ENCODE assay signal across 17 cellular contexts in the genomic region with DNA sequence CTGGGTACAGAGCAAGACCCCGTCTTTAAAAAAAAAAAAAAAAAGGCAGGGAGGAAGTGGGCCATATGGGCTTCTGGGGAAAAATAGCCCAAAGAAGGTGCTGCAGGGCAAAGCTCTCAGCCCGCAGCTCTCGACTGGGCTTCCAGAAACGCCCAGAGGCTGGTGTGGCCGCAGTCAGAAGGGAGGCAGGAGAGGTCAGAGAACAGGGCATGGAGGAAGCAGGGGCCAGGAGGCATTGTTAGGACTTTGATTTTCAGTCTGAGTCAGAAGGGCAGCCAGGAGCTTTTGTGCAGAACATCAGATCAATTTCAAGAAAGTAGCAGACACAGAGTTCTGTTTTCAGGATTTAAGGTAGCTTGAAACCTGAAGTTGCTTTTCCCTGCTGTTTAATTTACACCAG. TPM values are rescaled to one million over a fixed set of nuclear protein-coding genes. Genes with fewer than 3 reads are reported as not detected.
DNase-seq lines count a peak whose midpoint lies in the region; ATAC-seq and TF ChIP-seq lines count a peak whose summit lies in the region.
"Had no signal": no experiment of that assay in that cellular context is flagged by ENCODE, and none has a peak within 500 bp of the region (broad histone marks: within the 10 kb centered on the region; RNA-seq: fewer than 3 reads in every experiment).

No MANE protein-coding gene starts in this region.

- no peak overlapping the region; a peak in 1 of 5 replicates for H3K4me3 Mint-ChIP-seq in H9
- H3K4me3 Mint-ChIP-seq in activated T-helper 1 cell treated with anti-CD3 and anti-CD28 coated beads, Interleukin-12 subunit alpha, Interleukin-12 subunit beta, Interleukin-2, Interleukin-4 antibody, amounts not matched to agents 30 ng/mL and 10 ng/mL and 1 ng/mL, durations not matched to agents 14 hours and 24 hours and 36 hours, result no peak overlapping the region
- no peak overlapping the region for H3K4me3 Mint-ChIP-seq in glutamatergic neuron (ENCODE audit: unreplicated experiment)
- H3K4me3 Mint-ChIP-seq: activated naive CD4-positive, alpha-beta T cell treated with anti-CD3 and anti-CD28 coated beads, Interleukin-2, amount 50 U/mL, for 24 hours; CD14-positive monocyte had no signal

- H3K23ac ChIP-seq in H9 (ENCODE audit: insufficient read length, low read depth, low read length), result no peak overlapping the region

- H3K9me3 ChIP-seq in H9 (ENCODE audit: control insufficient read depth, low read depth, low read length) (no peaks in the 10 kb centered on the region), lower lobe of right lung (no peaks in the 10 kb centered on the region)
- H3K9me3 ChIP-seq: thyroid gland had no signal

- no peak overlapping the region for H2AFZ ChIP-seq in H9 (ENCODE audit: low read length)

- no peak overlapping the region for H4K8ac ChIP-seq in H9 (replicated peaks; ENCODE audit: insufficient read length, low read depth, low read length)

- no peak overlapping the region for H2AK5ac ChIP-seq in H9 (ENCODE audit: insufficient read length, low read length)

- H3K27me3 ChIP-seq in H9 (ENCODE audit: insufficient read depth, low read length) (no peaks in the 10 kb centered on the region), lower lobe of right lung (ENCODE audit: low read depth) (no peaks in the 10 kb centered on the region)
- H3K27me3 ChIP-seq: thyroid gland had no signal

- H3K4me2 ChIP-seq in H9 (ENCODE audit: insufficient read depth, insufficient read length, low read length), result no peak overlapping the region

- H3K9me3 Mint-ChIP-seq in H9, result no peaks in the 10 kb centered on the region
- H3K9me3 Mint-ChIP-seq in activated T-helper 1 cell treated with anti-CD3 and anti-CD28 coated beads, Interleukin-12 subunit alpha, Interleukin-12 subunit beta, Interleukin-2, Interleukin-4 antibody, amounts not matched to agents 30 ng/mL and 10 ng/mL and 1 ng/mL, durations not matched to agents 14 hours and 24 hours and 36 hours, result no peaks in the 10 kb centered on the region
- no peaks in the 10 kb centered on the region for H3K9me3 Mint-ChIP-seq in glutamatergic neuron (ENCODE audit: unreplicated experiment)
- H3K9me3 Mint-ChIP-seq: activated naive CD4-positive, alpha-beta T cell treated with anti-CD3 and anti-CD28 coated beads, Interleukin-2, amount 50 U/mL, for 24 hours; CD14-positive monocyte had no signal

- H2BK120ac ChIP-seq in H9 (ENCODE audit: low read depth, low read length, poor library complexity, severe bottlenecking), result no peak overlapping the region

- H3K36me3 ChIP-seq in lower lobe of right lung, result no peaks in the 10 kb centered on the region
- H3K36me3 ChIP-seq: thyroid gland had no signal

- H4K5ac ChIP-seq in H9 (ENCODE audit: insufficient read length, low read depth, low read length), result no peak overlapping the region

- WGBS in H9 (ENCODE audit: extremely low coverage, insufficient read length, low lambda C conversion rate), result no CpG with 5 or more reads among the region's 5 CpGs

- peak; percentile 37 for DNase-seq in H9
- peak; percentile 46 for DNase-seq in RPMI7951 (ENCODE audit: low read depth)
- DNase-seq in iPS-NIHi11 (ENCODE audit: low spot score), result peak; percentile 16
- peak; percentile 32 for DNase-seq in renal cortical epithelial cell (ENCODE audit: low read depth)
- no peak for DNase-seq in ACHN
- no peak for DNase-seq in lower lobe of right lung
- no peak for DNase-seq in activated T-helper 1 cell treated with anti-CD3 and anti-CD28 coated beads, Interleukin-12 subunit alpha, Interleukin-12 subunit beta, Interleukin-2, Interleukin-4 antibody, amounts not matched to agents 30 ng/mL and 10 ng/mL and 1 ng/mL, durations not matched to agents 14 hours and 24 hours and 36 hours (ENCODE audit: low spot score)
- DNase-seq in glutamatergic neuron, result no peak
- DNase-seq: activated CD4-positive, alpha-beta T cell treated with anti-CD3 and anti-CD28 coated beads for 1 hour; activated CD8-positive, alpha-beta memory T cell treated with anti-CD3 and anti-CD28 coated beads, Interleukin-2, amount 50 U/mL, for 4 hours; foreskin melanocyte; NCI-H1092 treated with DMSO at 0.1 percent for 48 hours; NCI-H345; stimulated activated CD4-positive, alpha-beta T cell treated with anti-CD3 and anti-CD28 coated beads, Interleukin-1b, Interleukin-23, amount 100 ng/mL, for 48 hours; thyroid gland had no signal

- no peaks in the 10 kb centered on the region for H3K4me1 Mint-ChIP-seq in H9
- H3K4me1 Mint-ChIP-seq in activated T-helper 1 cell treated with anti-CD3 and anti-CD28 coated beads, Interleukin-12 subunit alpha, Interleukin-12 subunit beta, Interleukin-2, Interleukin-4 antibody, amounts not matched to agents 30 ng/mL and 10 ng/mL and 1 ng/mL, durations not matched to agents 14 hours and 24 hours and 36 hours (ENCODE audit: low read depth), result no peaks in the 10 kb centered on the region
- no peaks in the 10 kb centered on the region for H3K4me1 Mint-ChIP-seq in glutamatergic neuron (ENCODE audit: low read depth, unreplicated experiment)
- H3K4me1 Mint-ChIP-seq: activated naive CD4-positive, alpha-beta T cell treated with anti-CD3 and anti-CD28 coated beads, Interleukin-2, amount 50 U/mL, for 24 hours; CD14-positive monocyte had no signal

- no peak overlapping the region for H3T11ph ChIP-seq in H9 (ENCODE audit: low read length)

- H3K27ac ChIP-seq in H9 (ENCODE audit: insufficient read length, low read depth, low read length) (no peak overlapping the region), lower lobe of right lung (no peak overlapping the region)
- H3K27ac ChIP-seq: thyroid gland had no signal

- no peaks in the 10 kb centered on the region for H4K20me1 ChIP-seq in H9 (ENCODE audit: control insufficient read depth, insufficient read depth, insufficient read length)

- H3K4me3 ChIP-seq in lower lobe of right lung, result no peak overlapping the region
- H3K4me3 ChIP-seq: thyroid gland had no signal

- H4K91ac ChIP-seq in H9 (ENCODE audit: insufficient read length, low read depth, low read length), result no peak overlapping the region

- H2BK12ac ChIP-seq in H9 (ENCODE audit: insufficient read length, low read depth, low read length), result no peak overlapping the region

- no peaks in the 10 kb centered on the region for H3K36me3 Mint-ChIP-seq in H9 (ENCODE audit: insufficient read depth in 1 of 3, low read depth in 3 of 3)
- no peaks in the 10 kb centered on the region for H3K36me3 Mint-ChIP-seq in activated T-helper 1 cell treated with anti-CD3 and anti-CD28 coated beads, Interleukin-12 subunit alpha, Interleukin-12 subunit beta, Interleukin-2, Interleukin-4 antibody, amounts not matched to agents 30 ng/mL and 10 ng/mL and 1 ng/mL, durations not matched to agents 14 hours and 24 hours and 36 hours (ENCODE audit: low read depth)
- H3K36me3 Mint-ChIP-seq in glutamatergic neuron (ENCODE audit: unreplicated experiment), result no peaks in the 10 kb centered on the region
- H3K36me3 Mint-ChIP-seq: activated naive CD4-positive, alpha-beta T cell treated with anti-CD3 and anti-CD28 coated beads, Interleukin-2, amount 50 U/mL, for 24 hours; CD14-positive monocyte had no signal

- H3K4me1 ChIP-seq in H9 (ENCODE audit: insufficient read depth, low read length) (no peaks in the 10 kb centered on the region), lower lobe of right lung (no peaks in the 10 kb centered on the region)

- no peaks in the 10 kb centered on the region for H3K79me1 ChIP-seq in H9 (ENCODE audit: insufficient read depth, low read depth, low read length, poor library complexity, severe bottlenecking)

- in situ Hi-C loops in ACHN (cut with HindIII; ENCODE audit: low pct_ligation_motif_present, low pct_unique_long_range_greater_than_20kb, low sequenced_read_pairs), result loop anchor here (25.0 kb wide), 1 partner anchor 170 kb away; no protein-coding TSS in a partner anchor

- ATAC-seq in lower lobe of right lung, result no peak

- H3K27me3 Mint-ChIP-seq in H9 (ENCODE audit: low read depth), result no peaks in the 10 kb centered on the region
- peaks cover 4% of the 10 kb centered on the region for H3K27me3 Mint-ChIP-seq in activated T-helper 1 cell treated with anti-CD3 and anti-CD28 coated beads, Interleukin-12 subunit alpha, Interleukin-12 subunit beta, Interleukin-2, Interleukin-4 antibody, amounts not matched to agents 30 ng/mL and 10 ng/mL and 1 ng/mL, durations not matched to agents 14 hours and 24 hours and 36 hours (ENCODE audit: insufficient read depth)
- H3K27me3 Mint-ChIP-seq in glutamatergic neuron (ENCODE audit: unreplicated experiment), result no peaks in the 10 kb centered on the region
- H3K27me3 Mint-ChIP-seq: activated naive CD4-positive, alpha-beta T cell treated with anti-CD3 and anti-CD28 coated beads, Interleukin-2, amount 50 U/mL, for 24 hours had no signal

- H2BK5ac ChIP-seq in H9 (ENCODE audit: insufficient read length, low read length), result no peak overlapping the region

- no peak overlapping the region for H2BK20ac ChIP-seq in H9 (ENCODE audit: low read depth, low read length, poor library complexity, severe bottlenecking)

- H3K18ac ChIP-seq in H9 (ENCODE audit: insufficient read length, low read depth, low read length), result no peak overlapping the region

- H3K56ac ChIP-seq in H9 (ENCODE audit: insufficient read length, low read depth, low read length), result no peak overlapping the region

- H3K14ac ChIP-seq in H9 (ENCODE audit: insufficient read depth, low read length), result no peak overlapping the region

- H3K27ac Mint-ChIP-seq in H9 (peak overlapping the region in 2 of 3 experiments; percentile 92 to 95; a peak in 4 of 7 replicates), glutamatergic neuron (ENCODE audit: unreplicated experiment) (no peak overlapping the region)
- H3K27ac Mint-ChIP-seq in activated T-helper 1 cell treated with anti-CD3 and anti-CD28 coated beads, Interleukin-12 subunit alpha, Interleukin-12 subunit beta, Interleukin-2, Interleukin-4 antibody, amounts not matched to agents 30 ng/mL and 10 ng/mL and 1 ng/mL, durations not matched to agents 14 hours and 24 hours and 36 hours, result no peak overlapping the region
- H3K27ac Mint-ChIP-seq: activated naive CD4-positive, alpha-beta T cell treated with anti-CD3 and anti-CD28 coated beads, Interleukin-2, amount 50 U/mL, for 24 hours; CD14-positive monocyte had no signal

- TF ChIP-seq CTCF in H9 (conservative IDR thresholded peaks at IDR 0.05), result no peak
- no peak for TF ChIP-seq CTCF in lower lobe of right lung (IDR thresholded peaks at IDR 0.05)
- no peak for TF ChIP-seq CTCF in glutamatergic neuron (IDR thresholded peaks at IDR 0.05; ENCODE audit: partially characterized antibody, unreplicated experiment)

- H3K9ac ChIP-seq in H9 (ENCODE audit: extremely low read depth, insufficient read length, low read length), result no peak overlapping the region

- H2BK15ac ChIP-seq in H9 (ENCODE audit: low read depth, low read length), result no peak overlapping the region

- no peak overlapping the region for H3K4ac ChIP-seq in H9 (ENCODE audit: low read depth, low read length)

- no peaks in the 10 kb centered on the region for H3K23me2 ChIP-seq in H9 (ENCODE audit: insufficient read length, low read depth, low read length, poor library complexity, severe bottlenecking)

- H3K79me2 ChIP-seq in H9 (ENCODE audit: insufficient read depth, low read length), result no peaks in the 10 kb centered on the region

- intact Hi-C loops in lower lobe of right lung (cut with DNase I), result no loop called here
- intact Hi-C loops in activated T-helper 1 cell treated with anti-CD3 and anti-CD28 coated beads, Interleukin-12 subunit alpha, Interleukin-12 subunit beta, Interleukin-2, Interleukin-4 antibody, amounts not matched to agents 30 ng/mL and 10 ng/mL and 1 ng/mL, durations not matched to agents 14 hours and 24 hours and 36 hours (cut with micrococcal nuclease), result no loop called here

RNA-seq across cellular contexts. Expression of gene CYTH3, which starts 35.3 kb away (rescaled TPM):
- 9.6 and 12.3 TPM in 2 replicates for total RNA-seq in H9 (2021)
- total RNA-seq in RPMI7951 (2014; rRNA removed; shearing (Covaris generic)), result 18.4 and 20.6 TPM in 2 replicates
- total RNA-seq in renal cortical epithelial cell, result 21.2 and 30.0 TPM in 2 replicates
- total RNA-seq in lower lobe of right lung, result 26.1 TPM
- total RNA-seq in activated T-helper 1 cell treated with anti-CD3 and anti-CD28 coated beads, Interleukin-12 subunit alpha, Interleukin-12 subunit beta, Interleukin-2, Interleukin-4 antibody, amounts not matched to agents 30 ng/mL and 10 ng/mL and 1 ng/mL, durations not matched to agents 14 hours and 24 hours and 36 hours, result 0.65 and 1.7 TPM in 2 replicates
- 20.1 TPM for total RNA-seq in glutamatergic neuron (ENCODE audit: unreplicated experiment)

RNA-seq across cellular contexts. Expression of gene FAM220A, which starts 41.0 kb away (rescaled TPM):
- total RNA-seq in H9 (2021) (15.0 and 17.3 TPM in 2 replicates), renal cortical epithelial cell (18.2 and 24.0 TPM in 2 replicates), lower lobe of right lung (15.7 TPM), glutamatergic neuron (ENCODE audit: unreplicated experiment) (25.9 TPM)
- 21.2 and 23.4 TPM in 2 replicates for total RNA-seq in RPMI7951 (2014; rRNA removed; shearing (Covaris generic))
- total RNA-seq in activated T-helper 1 cell treated with anti-CD3 and anti-CD28 coated beads, Interleukin-12 subunit alpha, Interleukin-12 subunit beta, Interleukin-2, Interleukin-4 antibody, amounts not matched to agents 30 ng/mL and 10 ng/mL and 1 ng/mL, durations not matched to agents 14 hours and 24 hours and 36 hours, result 8.2 and 12.4 TPM in 2 replicates

Comparison
In these comparisons a context has a peak if more than half of its experiments do, and no peak if none do; other contexts are left out.
1. DNase-seq: peak in H9 (single experiment), RPMI7951 (single experiment), iPS-NIHi11 (single experiment) and renal cortical epithelial cell (single experiment); none in ACHN (single experiment), lower lobe of right lung (single experiment), activated T-helper 1 cell treated with anti-CD3 and anti-CD28 coated beads, Interleukin-12 subunit alpha, Interleukin-12 subunit beta, Interleukin-2, Interleukin-4 antibody, amounts not matched to agents 30 ng/mL and 10 ng/mL and 1 ng/mL, durations not matched to agents 14 hours and 24 hours and 36 hours (single experiment) and glutamatergic neuron (single experiment).
2. H3K27ac Mint-ChIP-seq: peak in H9 (2 of 3); none in activated T-helper 1 cell treated with anti-CD3 and anti-CD28 coated beads, Interleukin-12 subunit alpha, Interleukin-12 subunit beta, Interleukin-2, Interleukin-4 antibody, amounts not matched to agents 30 ng/mL and 10 ng/mL and 1 ng/mL, durations not matched to agents 14 hours and 24 hours and 36 hours (single experiment) and glutamatergic neuron (single experiment).